In the genomic region with DNA sequence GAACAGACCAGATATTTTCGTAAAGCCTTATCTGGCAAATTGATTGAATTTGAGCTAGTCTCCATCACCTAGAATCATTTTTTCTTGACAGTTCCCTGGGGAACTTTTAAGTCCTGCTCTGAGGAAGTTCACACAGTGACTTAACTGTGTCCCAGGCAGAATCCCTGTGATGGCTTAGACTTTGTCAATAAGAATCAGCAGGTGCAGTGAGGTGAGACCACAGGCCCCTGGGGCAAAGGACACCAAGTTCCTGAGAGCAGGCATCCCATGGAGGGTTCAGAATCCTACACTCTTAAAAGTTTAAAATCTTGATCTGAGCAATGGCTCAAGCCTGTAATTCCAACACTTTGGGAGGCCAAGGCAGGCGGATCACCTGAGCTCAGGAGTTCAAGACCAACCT, we compare ENCODE assay signal across 17 cellular contexts. TPM values are rescaled to one million over a fixed set of nuclear protein-coding genes. Genes with fewer than 3 reads are reported as not detected.
DNase-seq lines count a peak whose midpoint lies in the region; ATAC-seq and TF ChIP-seq lines count a peak whose summit lies in the region.
"Had no signal": no experiment of that assay in that cellular context is flagged by ENCODE, and none has a peak within 500 bp of the region (broad histone marks: within the 10 kb centered on the region; RNA-seq: fewer than 3 reads in every experiment).

No MANE protein-coding gene starts in this region.

- peak overlapping the region; percentile 63 for H3K27ac ChIP-seq in 22Rv1
- H3K27ac ChIP-seq in BLaER1 treated with 17β-estradiol and CSF1 and Interleukin-3, amounts not matched to agents 10 nM and 100 nM, result no peak overlapping the region
- peak overlapping the region; percentile 57 for H3K27ac ChIP-seq in PC-3 (ENCODE audit: low read length)
- H3K27ac ChIP-seq: GM23248 had no signal

- DNase-seq in PC-3, result no peak
- DNase-seq in NCI-H2081 (lab: John Stamatoyannopoulos, UW), result no peak
- no peak for DNase-seq in activated effector memory CD4-positive, alpha-beta T cell treated with Interleukin-2 at 50 U/mL for 16 hours
- DNase-seq in nucleus accumbens (lab: John Stamatoyannopoulos, UW), result no peak
- DNase-seq: C1 segment of cervical spinal cord; Calu3; CD4-positive, alpha-beta memory T cell; COR-L47; DMS53; DMS79 treated with DMSO at 0.1 percent for 48 hours; GF-D8; GM23248; H9; HFFc6 had no signal

- intact Hi-C loops in PC-3 (cut with micrococcal nuclease), result no loop called here

- H3K9me3 ChIP-seq in BLaER1 treated with 17β-estradiol and CSF1 and Interleukin-3, amounts not matched to agents 10 nM and 100 nM (replicated peaks in 1 of 11), result peaks cover under 1 to 43% (median 33%) of the 10 kb centered on the region in 11 experiments; a peak in 21 of 22 replicates
- H3K9me3 ChIP-seq in PC-3 (ENCODE audit: low read length), result no peaks in the 10 kb centered on the region

- peaks cover 0 to 26% (median 9%) of the 10 kb centered on the region in 11 experiments; a peak in 12 of 22 replicates for H3K36me3 ChIP-seq in BLaER1 treated with 17β-estradiol and CSF1 and Interleukin-3, amounts not matched to agents 10 nM and 100 nM
- no peaks in the 10 kb centered on the region for H3K36me3 ChIP-seq in PC-3 (ENCODE audit: low read depth, low read length)

- H3K4me3 ChIP-seq in BLaER1 treated with 17β-estradiol and CSF1 and Interleukin-3, amounts not matched to agents 10 nM and 100 nM, result no peak overlapping the region
- no peak overlapping the region for H3K4me3 ChIP-seq in PC-3 (ENCODE audit: low read length)
- H3K4me3 ChIP-seq: GM23248 had no signal

- TF ChIP-seq CTCF in 22Rv1 (IDR thresholded peaks at IDR 0.05) (no peak), PC-3 (conservative IDR thresholded peaks at IDR 0.05; ENCODE audit: low read depth, low read length) (no peak)

- no peak overlapping the region for H2AFZ ChIP-seq in PC-3 (ENCODE audit: low read length)
- H2AFZ ChIP-seq: GM23248 had no signal

- H3K9me2 ChIP-seq in PC-3 (replicated peaks; ENCODE audit: low read length), result no peaks in the 10 kb centered on the region

- H3K27me3 ChIP-seq in BLaER1 treated with 17β-estradiol and CSF1 and Interleukin-3, amounts not matched to agents 10 nM and 100 nM, result no peaks in the 10 kb centered on the region
- no peaks in the 10 kb centered on the region for H3K27me3 ChIP-seq in PC-3 (ENCODE audit: low read length)

- BruUV-seq in PC-3 (replicated peaks; lab: Mats Ljungman, UMichigan), result no TSS peak

- H3F3A ChIP-seq in PC-3 (ENCODE audit: low read length, unreplicated experiment), result peaks cover 9% of the 10 kb centered on the region

- H3K79me2 ChIP-seq in PC-3 (ENCODE audit: low read length), result peaks cover 35% of the 10 kb centered on the region

- POLR2A ChIA-PET in PC-3 (lab: Charles Lee; ENCODE audit: unreplicated experiment), result no interaction called here

- peaks cover 0 to 35% (median 20%) of the 10 kb centered on the region in 10 experiments; a peak in 14 of 20 replicates for H3K4me1 ChIP-seq in BLaER1 treated with 17β-estradiol and CSF1 and Interleukin-3, amounts not matched to agents 10 nM and 100 nM
- H3K4me1 ChIP-seq in PC-3 (ENCODE audit: insufficient read depth, low read length), result peaks cover 44% of the 10 kb centered on the region

- ATAC-seq in PC-3, result no peak
- ATAC-seq: HCT116 had no signal

- peaks cover 0 to 10% (median 0%) of the 10 kb centered on the region in 11 experiments; a peak in 1 of 22 replicates for H4K20me1 ChIP-seq in BLaER1 treated with 17β-estradiol and CSF1 and Interleukin-3, amounts not matched to agents 10 nM and 100 nM
- H4K20me1 ChIP-seq in PC-3 (ENCODE audit: low read length), result no peaks in the 10 kb centered on the region

- no peak overlapping the region for H3K9ac ChIP-seq in BLaER1 treated with 17β-estradiol and CSF1 and Interleukin-3, amounts not matched to agents 10 nM and 100 nM
- H3K9ac ChIP-seq in PC-3 (ENCODE audit: low read length), result no peak overlapping the region
- H3K9ac ChIP-seq: GM23248 had no signal

- peak overlapping the region in 7 of 11 experiments; percentile 13 to 51 (median 33); a peak in 11 of 22 replicates for H3K4me2 ChIP-seq in BLaER1 treated with 17β-estradiol and CSF1 and Interleukin-3, amounts not matched to agents 10 nM and 100 nM
- H3K4me2 ChIP-seq in PC-3 (ENCODE audit: low read length), result no peak overlapping the region

- CTCF ChIA-PET in PC-3 (lab: Charles Lee), result no interaction called here

RNA-seq across cellular contexts. Expression of a gene that starts 13.0 kb away (rescaled TPM):
- 11.1 and 12.7 TPM in 2 replicates for total RNA-seq in PC-3 (2014; rRNA removed)

Comparison
In these comparisons a context has a peak if more than half of its experiments do, and no peak if none do; other contexts are left out.
1. H3K27ac ChIP-seq: peak in 22Rv1 (single experiment) and PC-3 (single experiment); none in BLaER1 treated with 17β-estradiol and CSF1 and Interleukin-3, amounts not matched to agents 10 nM and 100 nM (0 of 11).